Comparison of ENCODE assay signal across 5 cellular contexts in the genomic region with DNA sequence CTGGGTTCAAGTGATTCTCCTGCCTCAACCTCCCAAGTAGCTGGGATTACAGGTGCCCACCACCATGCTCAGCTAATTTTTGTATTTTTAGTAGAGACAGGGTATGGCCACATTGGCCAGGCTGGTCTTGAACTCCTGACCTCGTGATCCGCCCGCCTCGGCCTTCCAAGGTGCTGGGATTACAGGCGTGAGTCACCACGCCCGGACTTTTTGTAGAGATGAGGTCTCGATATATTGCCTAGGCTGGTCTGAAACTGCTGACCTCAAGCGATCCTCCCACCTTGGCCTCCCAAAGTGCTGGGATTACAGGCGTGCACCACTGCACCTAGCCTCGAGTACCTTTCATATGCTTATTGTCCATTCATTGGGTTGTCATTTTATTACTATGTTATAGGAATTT. TPM values are rescaled to one million over a fixed set of nuclear protein-coding genes. Genes with fewer than 3 reads are reported as not detected.
"Had no signal": no experiment of that assay in that cellular context is flagged by ENCODE, and none has a peak within 500 bp of the region (broad histone marks: within the 10 kb centered on the region; RNA-seq: fewer than 3 reads in every experiment).

No MANE protein-coding gene starts in this region.

RNA-seq across cellular contexts. Expression of gene LRP1-AS, which starts 26.7 kb away (rescaled TPM):
- total RNA-seq: HepG2, HT-29, HT1080, IMR-90 had no signal
- polyA plus RNA-seq: IgD-negative memory B cell, IMR-90 had no signal
